Comparison of ENCODE assay signal across 16 cellular contexts in the genomic region with DNA sequence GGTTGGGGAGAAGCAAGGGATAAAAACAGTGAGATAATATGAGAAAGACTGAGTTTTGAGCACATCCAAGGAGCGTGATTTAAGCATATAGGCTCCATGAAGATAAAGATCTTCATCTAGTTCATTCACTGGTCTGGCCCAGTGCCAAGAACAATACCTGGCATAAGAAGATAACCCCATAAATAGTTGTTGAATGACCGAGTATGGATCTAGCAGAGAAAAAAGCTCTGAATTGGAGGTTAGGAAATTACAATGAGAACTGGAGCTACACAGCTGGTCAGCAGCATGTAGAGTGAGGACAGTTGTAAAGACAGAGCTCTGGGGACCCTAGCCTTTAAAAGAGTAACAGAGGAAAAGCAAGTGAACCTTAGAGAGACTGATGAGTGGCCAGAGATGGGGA. TPM values are rescaled to one million over a fixed set of nuclear protein-coding genes. Genes with fewer than 3 reads are reported as not detected.
DNase-seq lines count a peak whose midpoint lies in the region; ATAC-seq and TF ChIP-seq lines count a peak whose summit lies in the region.
"Had no signal": no experiment of that assay in that cellular context is flagged by ENCODE, and none has a peak within 500 bp of the region (broad histone marks: within the 10 kb centered on the region; RNA-seq: fewer than 3 reads in every experiment).

No MANE protein-coding gene starts in this region.

- H3K4me1 ChIP-seq in mammary epithelial cell (ENCODE audit: insufficient read depth, low read length), result peaks cover 40% of the 10 kb centered on the region
- H3K4me1 ChIP-seq in prostate gland (replicated peaks), result no peaks in the 10 kb centered on the region

- TF ChIP-seq POLR2A in prostate gland (IDR thresholded peaks at IDR 0.05), result no peak

- DNase-seq in DMS 273 (lab: John Stamatoyannopoulos, UW; ENCODE audit: unreplicated experiment) (peak; percentile 11), DMS 273 treated with DMSO at 0.1 percent for 48 hours (lab: John Stamatoyannopoulos, UW) (no peak), NCI-H345 treated with DMSO at 0.1 percent for 48 hours (lab: John Stamatoyannopoulos, UW; ENCODE audit: unreplicated experiment) (peak; percentile 2), mammary epithelial cell (peak; percentile 91), prostate gland (ENCODE audit: low spot score) (peak; percentile 71), NCI-H1092 treated with DMSO at 0.1 percent for 48 hours (lab: John Stamatoyannopoulos, UW) (no peak), GM19238 (ENCODE audit: insufficient read length, low spot score) (no peak)
- DNase-seq: activated CD8-positive, alpha-beta memory T cell treated with anti-CD3 and anti-CD28 coated beads, Interleukin-2, amount 50 U/mL, for 48 hours; effector CD8-positive, alpha-beta T cell; head of caudate nucleus; WERI-Rb-1 had no signal

- no peak overlapping the region for H3K4me3 Mint-ChIP-seq in stimulated activated memory B cell treated with anti-CD40 and anti-IgM and Interleukin-4, amounts not matched to agents 10 μg/mL and 1 μg/mL and 100 μg/mL, for 72 hours
- H3K4me3 Mint-ChIP-seq: GM23338 had no signal

- H3K27ac ChIP-seq in mammary epithelial cell (ENCODE audit: insufficient read depth, low read depth, low read length), result no peak overlapping the region
- no peak overlapping the region for H3K27ac ChIP-seq in prostate gland
- H3K27ac ChIP-seq: 22Rv1, thoracic aorta had no signal

- in situ Hi-C loops in mammary epithelial cell (cut with MboI; ENCODE audit: low sequenced_read_pairs in 2 of 2), result no loop called here

- no peaks in the 10 kb centered on the region for H3K79me2 ChIP-seq in mammary epithelial cell (ENCODE audit: insufficient read depth, low read length)

- intact Hi-C loops in mammary epithelial cell (cut with micrococcal nuclease), result loop anchor here (2.0 kb wide), 1 partner anchor 32 kb away; a partner anchor contains a TSS
- intact Hi-C loops in prostate gland (cut with DNase I), result no loop called here

- no peaks in the 10 kb centered on the region for H3K36me3 ChIP-seq in mammary epithelial cell (ENCODE audit: insufficient read depth, low read length)
- no peaks in the 10 kb centered on the region for H3K36me3 ChIP-seq in prostate gland
- H3K36me3 ChIP-seq: thoracic aorta, WERI-Rb-1 had no signal

- no peak for ATAC-seq in stimulated activated memory B cell treated with anti-CD40 and anti-IgM and Interleukin-4, amounts not matched to agents 10 μg/mL and 1 μg/mL and 100 μg/mL, for 72 hours
- ATAC-seq: GM23338, Panc1 had no signal

- H3K9me3 ChIP-seq in mammary epithelial cell (replicated peaks; ENCODE audit: insufficient read depth, low read length), result no peaks in the 10 kb centered on the region
- H3K9me3 ChIP-seq in prostate gland, result no peaks in the 10 kb centered on the region
- H3K9me3 ChIP-seq: thoracic aorta had no signal

- H3K4me3 ChIP-seq in mammary epithelial cell (replicated peaks in 1 of 3; ENCODE audit: insufficient read depth in 1 of 3, low read depth in 2 of 3, low read length in 3 of 3) (peak overlapping the region in 1 of 3 experiments; percentile 21), prostate gland (no peak overlapping the region)
- H3K4me3 ChIP-seq: GM23338, thoracic aorta had no signal

- H3K4me2 ChIP-seq in mammary epithelial cell (ENCODE audit: insufficient read depth, low read depth, low read length), result peak overlapping the region; percentile 66
- H3K4me2 ChIP-seq: GM23338 had no signal

- no peaks in the 10 kb centered on the region for H3K36me3 Mint-ChIP-seq in stimulated activated memory B cell treated with anti-CD40 and anti-IgM and Interleukin-4, amounts not matched to agents 10 μg/mL and 1 μg/mL and 100 μg/mL, for 72 hours

- no peak overlapping the region for H2AFZ ChIP-seq in mammary epithelial cell (ENCODE audit: low read depth, low read length)

- CTCF ChIA-PET in mammary epithelial cell (lab: Charles Lee; ENCODE audit: low non-redundant PET), result no interaction called here

- peaks cover 33% of the 10 kb centered on the region for H3K27me3 Mint-ChIP-seq in stimulated activated memory B cell treated with anti-CD40 and anti-IgM and Interleukin-4, amounts not matched to agents 10 μg/mL and 1 μg/mL and 100 μg/mL, for 72 hours

- no TSS peak for BruUV-seq in mammary epithelial cell (replicated peaks; lab: Mats Ljungman, UMichigan)

- no peak overlapping the region for H3K9ac ChIP-seq in mammary epithelial cell (ENCODE audit: insufficient read depth, low read length)

- dilution Hi-C loops in mammary epithelial cell (cut with HindIII; ENCODE audit: low sequenced_read_pairs), result no loop called here

- H4K20me1 ChIP-seq in mammary epithelial cell (ENCODE audit: insufficient read depth, low read length), result no peaks in the 10 kb centered on the region

- WGBS in mammary epithelial cell (ENCODE audit: low coverage, missing lambda C conversion rate), result 0% methylated on average over 2 of the region's 2 CpGs
- WGBS in prostate gland, result 37% methylated on average over 2 of the region's 2 CpGs

- no peaks in the 10 kb centered on the region for H3K27me3 ChIP-seq in mammary epithelial cell (ENCODE audit: insufficient read depth, low read length)
- H3K27me3 ChIP-seq in prostate gland (replicated peaks; ENCODE audit: insufficient read depth), result no peaks in the 10 kb centered on the region

- peaks cover 4% of the 10 kb centered on the region for H3K9me3 Mint-ChIP-seq in stimulated activated memory B cell treated with anti-CD40 and anti-IgM and Interleukin-4, amounts not matched to agents 10 μg/mL and 1 μg/mL and 100 μg/mL, for 72 hours
- H3K9me3 Mint-ChIP-seq: GM23338 had no signal

- no peak overlapping the region for H3K27ac Mint-ChIP-seq in stimulated activated memory B cell treated with anti-CD40 and anti-IgM and Interleukin-4, amounts not matched to agents 10 μg/mL and 1 μg/mL and 100 μg/mL, for 72 hours
- H3K27ac Mint-ChIP-seq: GM23338 had no signal

- TF ChIP-seq CTCF in mammary epithelial cell (conservative IDR thresholded peaks at IDR 0.05 in 1 of 2, IDR thresholded peaks at IDR 0.05 in 1 of 2; ENCODE audit: extremely low read depth in 1 of 2, insufficient read depth in 1 of 2, low read depth in 1 of 2, low read length in 2 of 2) (no peak), prostate gland (IDR thresholded peaks at IDR 0.05) (no peak)

- H3K4me1 Mint-ChIP-seq in stimulated activated memory B cell treated with anti-CD40 and anti-IgM and Interleukin-4, amounts not matched to agents 10 μg/mL and 1 μg/mL and 100 μg/mL, for 72 hours, result peaks cover 11% of the 10 kb centered on the region

RNA-seq across cellular contexts. Expression of a gene that starts 33.0 kb away (rescaled TPM):
- total RNA-seq in mammary epithelial cell, result 10 to 100 TPM; 60.5 to 87.6 TPM
- polyA plus RNA-seq in mammary epithelial cell, result 83.0 TPM
- polyA minus RNA-seq in mammary epithelial cell, result 239 TPM
- 10 to 100 TPM; 39.6 to 61.7 TPM for total RNA-seq in prostate gland

Comparison
In these comparisons a context has a peak if more than half of its experiments do, and no peak if none do; other contexts are left out.
1. DNase-seq: peak in DMS 273 (single experiment), NCI-H345 treated with DMSO at 0.1 percent for 48 hours (single experiment), mammary epithelial cell (single experiment) and prostate gland (single experiment); none in DMS 273 treated with DMSO at 0.1 percent for 48 hours (single experiment), NCI-H1092 treated with DMSO at 0.1 percent for 48 hours (single experiment) and GM19238 (single experiment).